8 cellular contexts compared by ENCODE assay signal in the genomic region with DNA sequence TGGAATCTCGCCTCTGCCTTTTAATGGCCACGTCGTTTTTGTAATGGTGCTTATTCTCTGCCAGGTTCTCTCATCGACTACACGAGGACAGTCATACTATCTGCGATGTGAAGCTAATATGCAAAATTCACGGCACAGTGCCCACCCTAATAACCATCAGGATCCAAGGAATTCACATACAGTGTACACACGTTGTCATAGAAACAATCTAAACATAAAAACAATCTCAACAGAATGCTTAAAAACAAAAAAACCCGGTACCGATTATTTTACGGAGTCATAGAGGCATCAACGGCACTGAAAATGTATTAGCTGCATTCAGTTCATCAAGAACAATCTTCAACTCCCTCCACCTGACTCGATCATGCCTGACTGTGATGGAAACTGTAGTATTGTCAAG. TPM values are rescaled to one million over a fixed set of nuclear protein-coding genes. Genes with fewer than 3 reads are reported as not detected.
A peak's percentile ranks its signal among the peaks of the same experiment; 100 is the strongest.
DNase-seq lines count a peak whose midpoint lies in the region; ATAC-seq and TF ChIP-seq lines count a peak whose summit lies in the region.

No MANE protein-coding gene starts in this region.

- H3K27me3 ChIP-seq in mononuclear cell (ENCODE audit: insufficient read depth, low read length) = peaks cover 16% of the 10 kb centered on the region

- peak overlapping the region; percentile 93 to 99 (median 96) for H3K27ac Mint-ChIP-seq in CD14-positive monocyte

- TF ChIP-seq CTCF in CD14-positive monocyte (IDR thresholded peaks at IDR 0.05) = no peak

- peak; percentile 4 for ATAC-seq in GM21528 (IDR thresholded peaks at IDR 0.05; ENCODE audit: low FRiP score, unreplicated experiment)

- no peak for DNase-seq in CD14-positive monocyte (ENCODE audit: low spot score)
- peak; percentile 87 for DNase-seq in NCI-H1092 treated with DMSO at 0.1 percent for 48 hours (lab: John Stamatoyannopoulos, UW)
- peak; percentile 36 for DNase-seq in dedifferentiated amniotic fluid mesenchymal stem cell (ENCODE audit: extremely low spot score)
- DNase-seq in stimulated activated CD4-positive, alpha-beta T cell treated with anti-CD3 and anti-CD28 coated beads, Interleukin-4, amount 100 ng/mL, for 1 hour = no peak
- DNase-seq in activated CD4-positive, alpha-beta T cell treated with anti-CD3 and anti-CD28 coated beads, Interleukin-2, amount 50 U/mL, for 1 hour = no peak
- DNase-seq in inferior parietal cortex (ENCODE audit: extremely low spot score) = no peak

- H3K27me3 Mint-ChIP-seq in CD14-positive monocyte (ENCODE audit: low read depth in 3 of 3) = peaks cover 12 to 20% (median 15%) of the 10 kb centered on the region in 3 donors

- no peaks in the 10 kb centered on the region for H3K9me3 ChIP-seq in mononuclear cell (ENCODE audit: low read depth, low read length)

- H3K4me3 ChIP-seq in mononuclear cell (ENCODE audit: low read length) = peak overlapping the region; percentile 47

- intact Hi-C loops in CD14-positive monocyte (cut with micrococcal nuclease) = loop anchor here (5.0 to 10.0 kb wide), 5 partner anchors 87 to 539 kb away; a partner anchor contains a TSS

- peak overlapping the region; percentile 92 to 98 for H3K4me3 Mint-ChIP-seq in CD14-positive monocyte

- peaks cover 0 to 8% (median 6%) of the 10 kb centered on the region in 7 donors for H3K9me3 Mint-ChIP-seq in CD14-positive monocyte

- H3K4me1 ChIP-seq in mononuclear cell (ENCODE audit: insufficient read depth, low read length) = peaks cover 8% of the 10 kb centered on the region

- peaks cover 21% of the 10 kb centered on the region for H3K4me1 Mint-ChIP-seq in CD14-positive monocyte

- H3K36me3 Mint-ChIP-seq in CD14-positive monocyte = peaks cover 12 to 13% of the 10 kb centered on the region in 2 donors

RNA-seq across cellular contexts. Expression of a gene that starts 0.7 kb away (rescaled TPM):
- 10 to 100 TPM; 45.0 to 52.7 TPM for polyA plus RNA-seq in CD14-positive monocyte
- 11.9 TPM for total RNA-seq in mononuclear cell

RNA-seq across cellular contexts. Expression of a gene that starts 59.8 kb away (rescaled TPM):
- not detected for polyA plus RNA-seq in CD14-positive monocyte
- total RNA-seq in mononuclear cell = 0.10 TPM

Comparison
In these comparisons a context has a peak if more than half of its experiments do, and no peak if none do; other contexts are left out.
1. DNase-seq: peak in NCI-H1092 treated with DMSO at 0.1 percent for 48 hours (single experiment) and dedifferentiated amniotic fluid mesenchymal stem cell (single experiment); none in CD14-positive monocyte (single experiment), stimulated activated CD4-positive, alpha-beta T cell treated with anti-CD3 and anti-CD28 coated beads, Interleukin-4, amount 100 ng/mL, for 1 hour (single experiment), activated CD4-positive, alpha-beta T cell treated with anti-CD3 and anti-CD28 coated beads, Interleukin-2, amount 50 U/mL, for 1 hour (single experiment) and inferior parietal cortex (single experiment).